ENCODE assay signal across 30 cellular contexts in the genomic region with DNA sequence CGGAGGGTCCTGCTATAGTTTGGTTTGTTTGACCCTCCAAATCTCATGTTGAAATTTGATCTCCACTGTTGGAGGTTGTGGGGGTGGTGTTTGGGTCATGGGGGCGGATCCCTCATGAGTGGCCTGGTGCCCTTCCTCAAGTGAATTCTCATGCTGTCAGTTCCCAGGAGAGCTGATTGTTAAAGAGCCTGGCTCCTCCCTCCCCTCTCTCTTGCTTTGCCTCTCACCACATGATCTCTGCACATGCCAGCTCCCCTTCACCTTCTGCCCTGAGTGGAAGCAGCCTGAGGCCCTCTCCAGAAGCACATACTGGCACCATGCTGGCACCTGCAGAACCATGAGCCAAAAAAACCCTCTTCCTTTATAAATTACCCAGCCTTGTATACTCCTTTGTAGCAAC. TPM values are rescaled to one million over a fixed set of nuclear protein-coding genes. Genes with fewer than 3 reads are reported as not detected.
DNase-seq lines count a peak whose midpoint lies in the region; ATAC-seq and TF ChIP-seq lines count a peak whose summit lies in the region.
"Had no signal": no experiment of that assay in that cellular context is flagged by ENCODE, and none has a peak within 500 bp of the region (broad histone marks: within the 10 kb centered on the region; RNA-seq: fewer than 3 reads in every experiment).

No MANE protein-coding gene starts in this region.

- H3K4me3 ChIP-seq in esophagus muscularis mucosa (no peak overlapping the region), mesendoderm (ENCODE audit: low read length) (no peak overlapping the region)
- H3K4me3 ChIP-seq: lower lobe of right lung, mucosa of descending colon had no signal

- peak overlapping the region; percentile 71 to 93 (median 88) for H3K27ac ChIP-seq in esophagus muscularis mucosa (replicated peaks in 1 of 4)
- H3K27ac ChIP-seq in mesendoderm (ENCODE audit: low read depth, low read length): no peak overlapping the region
- H3K27ac ChIP-seq: HL-60, lower lobe of right lung had no signal

- peaks cover 35 to 82% of the 10 kb centered on the region in 2 donors for H3K27me3 Mint-ChIP-seq in stimulated activated naive B cell treated with anti-CD40 and anti-IgM and Interleukin-4, amounts not matched to agents 10 μg/mL and 1 μg/mL and 100 μg/mL, for 72 hours

- no peaks in the 10 kb centered on the region for H3K9me3 Mint-ChIP-seq in stimulated activated naive B cell treated with anti-CD40 and anti-IgM and Interleukin-4, amounts not matched to agents 10 μg/mL and 1 μg/mL and 100 μg/mL, for 72 hours
- H3K9me3 Mint-ChIP-seq: activated B cell treated with CpG ODN at 0.5 μM for 24 hours; activated T-cell treated with anti-CD3 and anti-CD28 coated beads, Interleukin-2, amount 50 U/mL, for 72 hours; CD8-positive, alpha-beta memory T cell; stimulated activated memory B cell treated with anti-CD40 and anti-IgM and Interleukin-4, amounts not matched to agents 10 μg/mL and 1 μg/mL and 100 μg/mL, for 72 hours had no signal

- no peak for DNase-seq in Right ventricle myocardium inferior (ENCODE audit: missing footprints)
- DNase-seq in cardiac septum (ENCODE audit: low spot score): no peak
- DNase-seq in esophagus muscularis mucosa (ENCODE audit: extremely low spot score): no peak
- DNase-seq in mesendoderm: peak; percentile 71
- no peak for DNase-seq in DMS153 (lab: John Stamatoyannopoulos, UW)
- no peak for DNase-seq in GM20000 (ENCODE audit: low spot score)
- no peak for DNase-seq in stimulated activated naive B cell treated with anti-CD40 and anti-IgM and Interleukin-4, amounts not matched to agents 10 μg/mL and 1 μg/mL and 100 μg/mL, for 72 hours
- DNase-seq: activated B cell treated with CpG ODN at 0.5 μM for 24 hours; activated CD4-positive, alpha-beta T cell treated with anti-CD3 and anti-CD28 coated beads, Interleukin-2, amount 50 U/mL, for 4 hours; activated naive CD4-positive, alpha-beta T cell; activated T-cell treated with anti-CD3 and anti-CD28 coated beads, Interleukin-2, amount 50 U/mL, for 72 hours; AML-193; CD8-positive, alpha-beta memory T cell; GDM1; lower lobe of right lung; mucosa of descending colon; MV-4-11; NCI-H1694; posterior cingulate gyrus; SIG-M5; stimulated activated CD4-positive, alpha-beta T cell treated with anti-CD3 and anti-CD28 coated beads, Interleukin-4, amount 100 ng/mL, for 24 hours; SW 1271; T1000 had no signal

- no peak overlapping the region for H3K23ac ChIP-seq in mesendoderm (ENCODE audit: low read length)

- no peak overlapping the region for H3K4ac ChIP-seq in mesendoderm (ENCODE audit: low read depth, low read length)

- H4K5ac ChIP-seq in mesendoderm (ENCODE audit: low read length): no peak overlapping the region

- no peak for TF ChIP-seq CTCF in esophagus muscularis mucosa (IDR thresholded peaks at IDR 0.05)
- TF ChIP-seq CTCF in GM20000 (IDR thresholded peaks at IDR 0.05; ENCODE audit: extremely low read depth, missing control alignments): no peak

- no peak for TF ChIP-seq POLR2A in esophagus muscularis mucosa (IDR thresholded peaks at IDR 0.05; ENCODE audit: low read depth)

- H3K36me3 ChIP-seq in esophagus muscularis mucosa (peaks cover 0 to 4% (median 0%) of the 10 kb centered on the region in 4 donors), mesendoderm (ENCODE audit: control insufficient read depth, insufficient read depth, low read length) (no peaks in the 10 kb centered on the region)
- H3K36me3 ChIP-seq: lower lobe of right lung had no signal

- H4K8ac ChIP-seq in mesendoderm (ENCODE audit: low read depth, low read length): no peak overlapping the region

- no peak overlapping the region for H3K4me2 ChIP-seq in mesendoderm (ENCODE audit: low read length)

- H3K79me1 ChIP-seq in mesendoderm (ENCODE audit: low read length): peaks cover 3% of the 10 kb centered on the region

- H3K18ac ChIP-seq in mesendoderm (ENCODE audit: low read length): no peak overlapping the region

- H3K56ac ChIP-seq in mesendoderm (ENCODE audit: low read length): no peak overlapping the region

- peaks cover 2% of the 10 kb centered on the region for H3K79me2 ChIP-seq in mesendoderm (ENCODE audit: control insufficient read depth, insufficient read depth, low read length)

- no CpG with 5 or more reads among the region's 2 CpGs for WGBS in esophagus muscularis mucosa
- WGBS in mesendoderm (ENCODE audit: extremely low coverage, insufficient coverage, low lambda C conversion rate): no CpG with 5 or more reads among the region's 2 CpGs

- H2BK5ac ChIP-seq in mesendoderm (ENCODE audit: low read length): no peak overlapping the region

- H3K36me3 Mint-ChIP-seq in stimulated activated naive B cell treated with anti-CD40 and anti-IgM and Interleukin-4, amounts not matched to agents 10 μg/mL and 1 μg/mL and 100 μg/mL, for 72 hours: no peaks in the 10 kb centered on the region
- H3K36me3 Mint-ChIP-seq: stimulated activated memory B cell treated with anti-CD40 and anti-IgM and Interleukin-4, amounts not matched to agents 10 μg/mL and 1 μg/mL and 100 μg/mL, for 72 hours had no signal

- H3K27me3 ChIP-seq in esophagus muscularis mucosa (no peaks in the 10 kb centered on the region), mesendoderm (ENCODE audit: insufficient read depth, low read length, poor library complexity) (no peaks in the 10 kb centered on the region)

- peak; percentile 56 for ATAC-seq in Right ventricle myocardium inferior
- ATAC-seq in HG03097 (IDR thresholded peaks at IDR 0.05; ENCODE audit: low FRiP score, unreplicated experiment): no peak
- no peak for ATAC-seq in stimulated activated naive B cell treated with anti-CD40 and anti-IgM and Interleukin-4, amounts not matched to agents 10 μg/mL and 1 μg/mL and 100 μg/mL, for 72 hours (replicated peaks)
- ATAC-seq: activated T-cell treated with anti-CD3 and anti-CD28 coated beads, Interleukin-2, amount 50 U/mL, for 72 hours; HCT116; lower lobe of right lung; mucosa of descending colon; Panc1; stimulated activated memory B cell treated with anti-CD40 and anti-IgM and Interleukin-4, amounts not matched to agents 10 μg/mL and 1 μg/mL and 100 μg/mL, for 72 hours had no signal

- H3K4me3 Mint-ChIP-seq in stimulated activated naive B cell treated with anti-CD40 and anti-IgM and Interleukin-4, amounts not matched to agents 10 μg/mL and 1 μg/mL and 100 μg/mL, for 72 hours: no peak overlapping the region
- H3K4me3 Mint-ChIP-seq: activated B cell treated with CpG ODN at 0.5 μM for 24 hours; activated T-cell treated with anti-CD3 and anti-CD28 coated beads, Interleukin-2, amount 50 U/mL, for 72 hours; CD8-positive, alpha-beta memory T cell; stimulated activated memory B cell treated with anti-CD40 and anti-IgM and Interleukin-4, amounts not matched to agents 10 μg/mL and 1 μg/mL and 100 μg/mL, for 72 hours had no signal

- no peak overlapping the region for H3K27ac Mint-ChIP-seq in stimulated activated naive B cell treated with anti-CD40 and anti-IgM and Interleukin-4, amounts not matched to agents 10 μg/mL and 1 μg/mL and 100 μg/mL, for 72 hours
- H3K27ac Mint-ChIP-seq: activated B cell treated with CpG ODN at 0.5 μM for 24 hours; activated T-cell treated with anti-CD3 and anti-CD28 coated beads, Interleukin-2, amount 50 U/mL, for 72 hours; stimulated activated memory B cell treated with anti-CD40 and anti-IgM and Interleukin-4, amounts not matched to agents 10 μg/mL and 1 μg/mL and 100 μg/mL, for 72 hours had no signal

- H3K4me1 Mint-ChIP-seq in stimulated activated naive B cell treated with anti-CD40 and anti-IgM and Interleukin-4, amounts not matched to agents 10 μg/mL and 1 μg/mL and 100 μg/mL, for 72 hours: peaks cover 6% of the 10 kb centered on the region in 2 donors

- no peak overlapping the region for H2AK5ac ChIP-seq in mesendoderm (ENCODE audit: low read length)

- no peak overlapping the region for H2BK120ac ChIP-seq in mesendoderm (ENCODE audit: low read depth, low read length)

- peaks cover 51 to 94% (median 94%) of the 10 kb centered on the region in 4 donors for H3K4me1 ChIP-seq in esophagus muscularis mucosa
- H3K4me1 ChIP-seq in mesendoderm (ENCODE audit: control insufficient read depth, low read depth, low read length): peaks cover 3% of the 10 kb centered on the region

- no peak overlapping the region for H3K9ac ChIP-seq in mesendoderm (ENCODE audit: low read length)

- TF ChIP-seq EP300 in esophagus muscularis mucosa (IDR thresholded peaks at IDR 0.05): no peak

- intact Hi-C loops in Right ventricle myocardium inferior (cut with DNase I): no loop called here
- intact Hi-C loops in cardiac septum (cut with DNase I): loop anchor here (2.0 kb wide), 1 partner anchor 13 kb away; no protein-coding TSS in a partner anchor
- intact Hi-C loops in esophagus muscularis mucosa (cut with DNase I): no loop called here

- no peak overlapping the region for H2BK15ac ChIP-seq in mesendoderm (replicated peaks; ENCODE audit: low read depth)

- H3K9me3 ChIP-seq in esophagus muscularis mucosa: no peaks in the 10 kb centered on the region
- H3K9me3 ChIP-seq: lower lobe of right lung, mucosa of descending colon had no signal

RNA-seq across cellular contexts. Expression of a gene that starts 7.1 kb away (rescaled TPM):
- total RNA-seq in Right ventricle myocardium inferior: 115 TPM
- total RNA-seq in cardiac septum: 153 TPM
- total RNA-seq in esophagus muscularis mucosa: 10 to 100 TPM; 27.7 to 70.1 (median 50.2) TPM
- polyA plus RNA-seq in mesendoderm (2013, experiment 1 of 2): 10.5 TPM
- 10.5 TPM for polyA plus RNA-seq in mesendoderm (2013, experiment 2 of 2)
- total RNA-seq: LHCN-M2 had no signal
- polyA plus RNA-seq: keratinocyte had no signal
